ENCODE assay signal across 8 cellular contexts in the genomic region with DNA sequence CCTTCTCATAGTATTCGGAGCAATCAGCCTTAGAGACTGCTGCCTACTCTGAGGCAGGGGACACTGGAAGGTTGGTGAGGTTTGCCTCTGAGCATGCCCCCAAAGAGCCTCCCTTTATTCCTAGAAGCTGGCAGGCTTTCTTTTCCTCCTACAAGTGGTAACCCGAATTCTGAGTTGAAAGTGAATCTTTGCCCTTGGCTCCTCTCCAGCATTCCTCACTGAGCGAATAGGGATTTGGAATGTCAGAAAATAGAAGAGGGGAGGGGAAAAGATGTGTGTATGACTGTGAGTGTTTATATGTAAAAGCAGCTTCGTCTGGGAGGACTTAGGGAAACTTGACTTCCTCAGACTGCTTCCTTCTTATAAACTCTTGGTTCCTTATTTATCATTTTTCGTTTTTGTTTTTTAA.
A peak's percentile ranks its signal among the peaks of the same experiment; 100 is the strongest.
DNase-seq lines count a peak whose midpoint lies in the region; TF ChIP-seq lines count a peak whose summit lies in the region.
"Not testable (repeated sequence)": the region's sequence is repeated elsewhere in the genome, so short reads cannot be mapped to it uniquely, and the experiment has no call there.

No MANE protein-coding gene starts in this region.

- H3K4me1 Mint-ChIP-seq in chondrocyte (ENCODE audit: low read depth), result peaks cover 46% of the 10 kb centered on the region

- peak overlapping the region; percentile 67 for H3K4me2 ChIP-seq in SK-N-SH
- H3K4me2 ChIP-seq in parathyroid adenoma (ENCODE audit: low read length), result peak overlapping the region; percentile 11

- H3K27ac Mint-ChIP-seq in chondrocyte (ENCODE audit: unreplicated experiment), result peak overlapping the region; percentile 89

- POLR2A ChIA-PET in SK-N-SH (lab: Yijun Ruan, JAX), result not testable (repeated sequence)

- not testable (repeated sequence) for H3K9me2 ChIP-seq in SK-N-SH

- H3K9ac ChIP-seq in SK-N-SH, result peak overlapping the region; percentile 8; the same call in 1 of the 2 replicates
- not testable (repeated sequence) for H3K9ac ChIP-seq in parathyroid adenoma

- not testable (repeated sequence) for H3K4me3 ChIP-seq in AG09309 (ENCODE audit: control insufficient read depth, low read depth, low read length)
- peak overlapping the region in 1 of 2 experiments; percentile 10; a peak in 3 of 4 replicates for H3K4me3 ChIP-seq in SK-N-SH (ENCODE audit: low read depth in 2 of 2, low read length in 1 of 2)
- peak overlapping the region; percentile 22 to 28 for H3K4me3 ChIP-seq in foreskin fibroblast (ENCODE audit: low read depth in 1 of 2, low read length in 2 of 2)
- peak overlapping the region; percentile 32 for H3K4me3 ChIP-seq in parathyroid adenoma (ENCODE audit: low read depth, low read length)
- H3K4me3 ChIP-seq in testis, result peak overlapping the region; percentile 23 to 41

- H3K36me3 Mint-ChIP-seq in chondrocyte (ENCODE audit: low read depth), result not testable (repeated sequence)

- H3K9me3 Mint-ChIP-seq in chondrocyte (ENCODE audit: low read depth), result not testable (repeated sequence)

- not testable (repeated sequence) for TF ChIP-seq POLR2A in testis (IDR thresholded peaks at IDR 0.05)

- not testable (repeated sequence) for H4K20me1 ChIP-seq in SK-N-SH (ENCODE audit: insufficient read depth)

- intact Hi-C loops in testis (cut with DNase I; ENCODE audit: low total_unique reads), result not testable (repeated sequence)

- H3F3A ChIP-seq in SK-N-SH (replicated peaks; ENCODE audit: insufficient read depth), result not testable (repeated sequence)

- H3K79me2 ChIP-seq in SK-N-SH (ENCODE audit: insufficient read depth); parathyroid adenoma: not testable (repeated sequence)

- WGBS in SK-N-SH (ENCODE audit: low lambda C conversion rate), result 28% methylated on average over 5 of the region's 5 CpGs
- 29 to 45% methylated on average over 5 of the region's 5 CpGs for WGBS in testis, 2 donors

- TF ChIP-seq CTCF in AG09309 (IDR thresholded peaks at IDR 0.05; ENCODE audit: control insufficient read depth, insufficient read depth, low read depth, low read length, missing control alignments); SK-N-SH (IDR thresholded peaks at IDR 0.05); chondrocyte (IDR thresholded peaks at IDR 0.05); foreskin fibroblast (IDR thresholded peaks at IDR 0.05; ENCODE audit: low read depth, low read length); parathyroid adenoma (IDR thresholded peaks at IDR 0.05); testis (IDR thresholded peaks at IDR 0.05): not testable (repeated sequence)

- not testable (repeated sequence) for TF ChIP-seq RAD21 in SK-N-SH (IDR thresholded peaks at IDR 0.05; ENCODE audit: low read length)

- not testable (repeated sequence) for H3K27me3 Mint-ChIP-seq in chondrocyte (ENCODE audit: low read depth)

- not testable (repeated sequence) for H3K9me3 ChIP-seq in SK-N-SH; parathyroid adenoma (ENCODE audit: control insufficient read depth, low read length); testis

- H3K36me3 ChIP-seq in SK-N-SH (replicated peaks in 1 of 2; ENCODE audit: control insufficient read depth in 1 of 2, insufficient read depth in 2 of 2, low read length in 1 of 2); parathyroid adenoma (ENCODE audit: control insufficient read depth, insufficient read depth, low read length); testis (ENCODE audit: low read depth, missing control alignments): not testable (repeated sequence)

- H3K4me1 ChIP-seq in SK-N-SH (ENCODE audit: control insufficient read depth in 1 of 2, insufficient read depth in 2 of 2, low read depth in 1 of 2, low read length in 1 of 2); parathyroid adenoma; testis: not testable (repeated sequence)

- peak overlapping the region; percentile 70 for H3K4me3 Mint-ChIP-seq in chondrocyte (ENCODE audit: unreplicated experiment)

- CTCF ChIA-PET in SK-N-SH (lab: Yijun Ruan, JAX), result interaction anchor here (2.1 kb wide), 1 partner anchor 33 kb away, joined by 5 read pairs; no protein-coding TSS in a partner anchor

- H3K27ac ChIP-seq in SK-N-SH (ENCODE audit: low read depth in 2 of 2, low read length in 1 of 2) (peak overlapping the region; percentile 47 to 87; a peak in 3 of 4 replicates), parathyroid adenoma (peak overlapping the region; percentile 85), testis (peak overlapping the region; percentile 77 to 81)

- H2AFZ ChIP-seq in SK-N-SH (ENCODE audit: low read depth), result not testable (repeated sequence)
- peak overlapping the region; percentile 12 for H2AFZ ChIP-seq in parathyroid adenoma

- TF ChIP-seq EP300 in SK-N-SH (IDR thresholded peaks at IDR 0.05; ENCODE audit: borderline replicate concordance in 1 of 2, low read depth in 1 of 2, low read length in 1 of 2), result not testable (repeated sequence)

- H3K27me3 ChIP-seq in SK-N-SH (ENCODE audit: insufficient read depth); parathyroid adenoma (ENCODE audit: control insufficient read depth, insufficient read depth, low read length); testis: not testable (repeated sequence)

- DNase-seq in AG09309 (ENCODE audit: low read depth), result peak; percentile 28
- peak; percentile 38 for DNase-seq in HS-5 (ENCODE audit: low read depth)
- not testable (repeated sequence) for DNase-seq in SK-N-SH; chondrocyte (ENCODE audit: low spot score); testis
- peak; percentile 67 to 85 for DNase-seq in foreskin fibroblast
- peak; percentile 50 for DNase-seq in left kidney (ENCODE audit: low read depth, low spot score)

TF ChIP-seq in SK-N-SH, 30 proteins besides CTCF, POLR2A, EP300 and RAD21:
- TF ChIP-seq NFIC (IDR thresholded peaks at IDR 0.05; ENCODE audit: borderline replicate concordance), result peak; percentile 51; the same call in 1 of the 2 replicates
- peak; percentile 26; the same call in 1 of the 2 replicates for TF ChIP-seq TCF12 (IDR thresholded peaks at IDR 0.05)
